In the genomic region with DNA sequence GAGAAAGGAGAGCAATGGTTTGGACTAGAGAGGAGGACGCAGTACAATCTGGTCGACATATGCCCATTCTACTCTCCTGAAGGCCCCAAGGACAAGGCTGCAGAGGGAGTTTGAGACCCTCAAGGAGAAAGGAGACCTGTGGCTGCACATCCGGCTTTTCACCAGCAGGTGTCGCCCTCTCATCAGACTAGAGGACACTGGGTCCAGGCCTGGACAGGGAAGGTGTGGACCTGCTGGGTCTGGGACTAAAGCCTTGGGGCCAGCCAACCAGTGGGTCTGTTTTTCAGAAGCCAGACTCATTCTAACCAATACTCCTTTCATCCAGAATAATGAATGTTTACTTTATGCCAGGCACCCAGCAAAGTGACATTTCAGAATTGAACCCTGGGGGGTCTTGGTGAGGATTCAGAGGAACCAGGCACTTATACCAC, we compare ENCODE assay signal across 8 cellular contexts. TPM values are rescaled to one million over a fixed set of nuclear protein-coding genes. Genes with fewer than 3 reads are reported as not detected.
DNase-seq lines count a peak whose midpoint lies in the region; ATAC-seq, FAIRE-seq and TF ChIP-seq lines count a peak whose summit lies in the region.

No MANE protein-coding gene starts in this region.

- no peak for TF ChIP-seq POLR2A in tibial nerve (IDR thresholded peaks at IDR 0.05)

- TF ChIP-seq CTCF in foreskin fibroblast (IDR thresholded peaks at IDR 0.05; ENCODE audit: low read depth, low read length): peak; percentile 90
- TF ChIP-seq CTCF in pancreas (IDR thresholded peaks at IDR 0.05): peak; percentile 90 to 96 (median 94)
- peak; percentile 87 to 97 (median 95) for TF ChIP-seq CTCF in tibial nerve (IDR thresholded peaks at IDR 0.05)

- H3K9me3 ChIP-seq in SJCRH30 (replicated peaks) (no peaks in the 10 kb centered on the region), pancreas (no peaks in the 10 kb centered on the region), tibial nerve (no peaks in the 10 kb centered on the region)

- H3K36me3 ChIP-seq in SJCRH30: no peaks in the 10 kb centered on the region
- H3K36me3 ChIP-seq in pancreas: no peaks in the 10 kb centered on the region
- H3K36me3 ChIP-seq in tibial nerve: no peaks in the 10 kb centered on the region

- DNase-seq in DMS53 (lab: John Stamatoyannopoulos, UW) (peak; percentile 87), KG1 (lab: John Stamatoyannopoulos, UW) (peak; percentile 33), SJCRH30 (peak; percentile 86 to 96), foreskin fibroblast (peak in 1 of 2 donors; percentile 82), pancreas (peak; percentile 64 to 94 (median 86)), tibial nerve (ENCODE audit: low spot score in 2 of 2) (peak; percentile 68 to 78)
- DNase-seq in activated T-helper 9 cell treated with anti-CD3 and anti-CD28 coated beads, Interleukin-2, amount 50 U/mL, for 16 hours (ENCODE audit: low read depth): peak; percentile 59

- H3K27ac ChIP-seq in SJCRH30 (no peak overlapping the region), pancreas (no peak overlapping the region), tibial nerve (no peak overlapping the region)

- intact Hi-C loops in pancreas (cut with DNase I): loop anchor here in 2 of 3 donors (5.0 kb wide), 2 partner anchors 43 to 48 kb away; no protein-coding TSS in a partner anchor

- peaks cover 2% of the 10 kb centered on the region for H3K4me1 ChIP-seq in SJCRH30
- peaks cover 0 to 7% (median 0%) of the 10 kb centered on the region in 3 donors for H3K4me1 ChIP-seq in pancreas
- peaks cover 0 to 21% (median 8%) of the 10 kb centered on the region in 4 donors for H3K4me1 ChIP-seq in tibial nerve

- WGBS in pancreas, 2 donors: 0 to 1% methylated on average over 4 of the region's 4 CpGs
- WGBS in tibial nerve, 2 donors: 0 to 3% methylated on average over 4 of the region's 4 CpGs

- no peaks in the 10 kb centered on the region; the same call in 1 of the 2 replicates for H3K27me3 ChIP-seq in SJCRH30
- no peaks in the 10 kb centered on the region for H3K27me3 ChIP-seq in pancreas
- H3K27me3 ChIP-seq in tibial nerve: no peaks in the 10 kb centered on the region

- H3K4me3 ChIP-seq in SJCRH30: no peak overlapping the region
- no peak overlapping the region for H3K4me3 ChIP-seq in foreskin fibroblast (ENCODE audit: low read depth in 1 of 2, low read length in 2 of 2)
- no peak overlapping the region for H3K4me3 ChIP-seq in pancreas
- no peak overlapping the region for H3K4me3 ChIP-seq in tibial nerve

- no peak for FAIRE-seq in pancreas (lab: Jason Lieb, UNC)

- ATAC-seq in pancreas (peak; percentile 46 to 68 (median 61)), GM19023 (IDR thresholded peaks at IDR 0.05; ENCODE audit: unreplicated experiment) (no peak)

- TF ChIP-seq EP300 in tibial nerve (IDR thresholded peaks at IDR 0.05): no peak

RNA-seq across cellular contexts. Expression of a gene that starts 5.0 kb away (rescaled TPM):
- total RNA-seq in SJCRH30 (2014; rRNA removed; shearing (Covaris generic)): not detected in 2 replicates
- not detected for total RNA-seq in pancreas
- not detected for polyA plus RNA-seq in pancreas
- total RNA-seq in tibial nerve: under 1 TPM in 2 of 4 donors, not detected in 2; 0.39 to 0.90 TPM

RNA-seq across cellular contexts. Expression of a gene that starts 8.8 kb away (rescaled TPM):
- total RNA-seq in SJCRH30 (2014; rRNA removed; shearing (Covaris generic)): 81.4 and 83.9 TPM in 2 replicates
- total RNA-seq in pancreas: 1 to 10 TPM in 3 of 6 donors, under 1 TPM in 3; 0.65 to 4.8 (median 1.3) TPM
- polyA plus RNA-seq in pancreas: 10 to 100 TPM in 1 of 2 donors, 1 to 10 TPM in 1; 4.1 to 10.9 TPM
- 10 to 100 TPM; 10.4 to 42.6 (median 27.6) TPM for total RNA-seq in tibial nerve

RNA-seq across cellular contexts. Expression of a gene that starts 12.8 kb away (rescaled TPM):
- 0.42 TPM in 1 of 2 replicates, not detected in the other for total RNA-seq in SJCRH30 (2014; rRNA removed; shearing (Covaris generic))
- 1 to 10 TPM in 3 of 6 donors, under 1 TPM in 3; 0.67 to 2.9 (median 1.2) TPM for total RNA-seq in pancreas
- 1 to 10 TPM; 5.4 to 9.3 TPM for polyA plus RNA-seq in pancreas
- total RNA-seq in tibial nerve: not detected

RNA-seq across cellular contexts. Expression of a gene that starts 33.1 kb away (rescaled TPM):
- total RNA-seq in SJCRH30 (2014; rRNA removed; shearing (Covaris generic)): 27.1 and 34.9 TPM in 2 replicates
- total RNA-seq in pancreas (10 to 100 TPM; 16.2 to 24.3 (median 16.7) TPM), tibial nerve (10 to 100 TPM; 34.5 to 85.2 (median 52.4) TPM)
- 100 to 1,000 TPM in 1 of 2 donors, 10 to 100 TPM in 1; 90.5 to 106 TPM for polyA plus RNA-seq in pancreas

RNA-seq across cellular contexts. Expression of a gene that starts 34.5 kb away (rescaled TPM):
- total RNA-seq in SJCRH30 (2014; rRNA removed; shearing (Covaris generic)): 0.08 TPM in 1 of 2 replicates, not detected in the other
- total RNA-seq in pancreas (1 to 10 TPM in 1 of 6 donors, under 1 TPM in 5; 0.54 to 1.6 (median 0.74) TPM), tibial nerve (1 to 10 TPM in 1 of 4 donors, under 1 TPM in 2, not detected in 1; 0.39 to 3.1 (median 0.44) TPM)
- polyA plus RNA-seq in pancreas: 1 to 10 TPM; 1.5 to 1.7 TPM
